11 cellular contexts compared by ENCODE assay signal in the genomic region with DNA sequence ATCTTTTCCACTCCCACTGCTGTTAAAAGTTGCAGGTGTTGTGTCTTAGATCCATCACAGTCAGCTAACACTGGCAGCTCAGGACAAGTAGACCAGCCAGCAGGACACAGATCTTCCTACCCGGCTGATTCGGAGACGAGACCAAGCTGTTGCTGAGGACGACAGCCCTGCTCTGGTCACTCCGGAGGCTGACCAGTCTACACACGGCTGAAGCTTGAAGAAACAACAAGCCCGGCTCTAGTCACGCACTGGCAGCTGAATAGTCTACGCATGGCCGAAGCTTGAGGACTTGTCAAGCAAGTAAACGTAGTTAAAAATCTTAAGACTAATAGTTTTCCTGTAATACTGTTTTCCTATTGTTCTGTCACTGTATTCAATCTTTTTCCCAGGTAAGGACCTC. TPM values are rescaled to one million over a fixed set of nuclear protein-coding genes. Genes with fewer than 3 reads are reported as not detected.
DNase-seq lines count a peak whose midpoint lies in the region; ATAC-seq, FAIRE-seq and TF ChIP-seq lines count a peak whose summit lies in the region.
"Had no signal": no experiment of that assay in that cellular context is flagged by ENCODE, and none has a peak within 500 bp of the region (broad histone marks: within the 10 kb centered on the region; RNA-seq: fewer than 3 reads in every experiment).

No MANE protein-coding gene starts in this region.

- H3K36me3 ChIP-seq in keratinocyte (ENCODE audit: control insufficient read depth in 2 of 2, extremely low read depth in 1 of 2, insufficient read depth in 2 of 2, low read length in 2 of 2) = no peaks in the 10 kb centered on the region
- H3K36me3 ChIP-seq in suprapubic skin = no peaks in the 10 kb centered on the region

- no peak for TF ChIP-seq POLR2A in suprapubic skin (IDR thresholded peaks at IDR 0.05)
- no peak for TF ChIP-seq POLR2A in H54 (IDR thresholded peaks at IDR 0.05; ENCODE audit: low read depth, low read length)

- peak overlapping the region; percentile 99 for H3K27ac Mint-ChIP-seq in activated T-helper 17 cell treated with anti-CD3 and anti-CD28 coated beads, Interleukin-2, amount 50 U/mL, for 72 hours

- H2AFZ ChIP-seq in keratinocyte (ENCODE audit: control insufficient read depth, low read length) = no peak overlapping the region

- no peak for DNase-seq in activated T-cell treated with anti-CD3 and anti-CD28 coated beads, Interleukin-2, amount 50 U/mL, for 4 hours
- DNase-seq in activated T-cell treated with anti-CD3 and anti-CD28 coated beads for 4 hours (no peak), keratinocyte (ENCODE audit: low read depth, low spot score) (no peak), suprapubic skin (ENCODE audit: low spot score in 2 of 2) (no peak), cerebellum (ENCODE audit: low spot score) (no peak), H54 (ENCODE audit: insufficient read length, low spot score) (no peak)
- DNase-seq: NCI-H226 had no signal

- TF ChIP-seq EP300 in suprapubic skin (IDR thresholded peaks at IDR 0.05) = no peak

- dilution Hi-C loops in keratinocyte (cut with MboI; ENCODE audit: extremely low pct_ligation_motif_present, low sequenced_read_pairs) = no loop called here

- peaks cover 5% of the 10 kb centered on the region for H3K9me1 ChIP-seq in keratinocyte (ENCODE audit: control insufficient read depth, extremely low read depth, insufficient read depth, low read length)

- no peaks in the 10 kb centered on the region for H3K27me3 ChIP-seq in keratinocyte (ENCODE audit: control insufficient read depth, extremely low read depth, insufficient read depth, low read length)
- no peaks in the 10 kb centered on the region for H3K27me3 ChIP-seq in suprapubic skin

- no peak for ATAC-seq in activated T-cell treated with anti-CD3 and anti-CD28 coated beads, Interleukin-2, amount 50 U/mL, for 4 hours
- ATAC-seq in activated T-helper 17 cell treated with anti-CD3 and anti-CD28 coated beads, Interleukin-2, amount 50 U/mL, for 72 hours (replicated peaks) = no peak
- ATAC-seq in GM19395 (IDR thresholded peaks at IDR 0.05; ENCODE audit: unreplicated experiment) = no peak

- H3K9ac ChIP-seq in keratinocyte (ENCODE audit: control insufficient read depth, extremely low read depth, insufficient read depth, low read length) = no peak overlapping the region

- H4K20me1 ChIP-seq in keratinocyte (ENCODE audit: control insufficient read depth, extremely low read depth, insufficient read depth, low read length) = no peaks in the 10 kb centered on the region

- no peaks in the 10 kb centered on the region for H3K9me3 ChIP-seq in keratinocyte (ENCODE audit: control insufficient read depth, low read depth, low read length)
- no peaks in the 10 kb centered on the region for H3K9me3 ChIP-seq in suprapubic skin

- H3K4me2 ChIP-seq in keratinocyte (ENCODE audit: control insufficient read depth, extremely low read depth, insufficient read depth, low read depth, low read length) = peak overlapping the region; percentile 90

- H3K27me3 Mint-ChIP-seq in activated T-cell treated with anti-CD3 and anti-CD28 coated beads, Interleukin-2, amount 50 U/mL, for 4 hours (ENCODE audit: low read depth) = no peaks in the 10 kb centered on the region
- H3K27me3 Mint-ChIP-seq in activated T-helper 17 cell treated with anti-CD3 and anti-CD28 coated beads, Interleukin-2, amount 50 U/mL, for 72 hours = no peaks in the 10 kb centered on the region

- peaks cover 55% of the 10 kb centered on the region for H3K79me2 ChIP-seq in keratinocyte (ENCODE audit: control insufficient read depth, insufficient read depth, low read length)

- H3K4me1 Mint-ChIP-seq in activated T-cell treated with anti-CD3 and anti-CD28 coated beads, Interleukin-2, amount 50 U/mL, for 4 hours (ENCODE audit: low read depth) = peaks cover 84% of the 10 kb centered on the region
- peaks cover 53% of the 10 kb centered on the region for H3K4me1 Mint-ChIP-seq in activated T-helper 17 cell treated with anti-CD3 and anti-CD28 coated beads, Interleukin-2, amount 50 U/mL, for 72 hours

- H3K36me3 Mint-ChIP-seq in activated T-cell treated with anti-CD3 and anti-CD28 coated beads, Interleukin-2, amount 50 U/mL, for 4 hours (ENCODE audit: insufficient read depth) = no peaks in the 10 kb centered on the region
- peaks cover 27% of the 10 kb centered on the region for H3K36me3 Mint-ChIP-seq in activated T-helper 17 cell treated with anti-CD3 and anti-CD28 coated beads, Interleukin-2, amount 50 U/mL, for 72 hours (ENCODE audit: low read depth)

- WGBS in suprapubic skin = 84% methylated on average over 11 of the region's 11 CpGs

- FAIRE-seq in keratinocyte (lab: Jason Lieb, UNC) = no peak
- FAIRE-seq in H54 (lab: Jason Lieb, UNC) = no peak
- FAIRE-seq: endometrium, islet of Langerhans had no signal

- no peaks in the 10 kb centered on the region for H3K9me3 Mint-ChIP-seq in activated T-cell treated with anti-CD3 and anti-CD28 coated beads, Interleukin-2, amount 50 U/mL, for 4 hours
- H3K9me3 Mint-ChIP-seq in activated T-helper 17 cell treated with anti-CD3 and anti-CD28 coated beads, Interleukin-2, amount 50 U/mL, for 72 hours = no peaks in the 10 kb centered on the region

- H3K27ac ChIP-seq in keratinocyte (ENCODE audit: control insufficient read depth, insufficient read depth, low read length) (peak overlapping the region; percentile 89), suprapubic skin (peak overlapping the region; percentile 71)

- peak overlapping the region; percentile 32 for H3K4me3 Mint-ChIP-seq in activated T-cell treated with anti-CD3 and anti-CD28 coated beads, Interleukin-2, amount 50 U/mL, for 4 hours
- H3K4me3 Mint-ChIP-seq in activated T-helper 17 cell treated with anti-CD3 and anti-CD28 coated beads, Interleukin-2, amount 50 U/mL, for 72 hours = peak overlapping the region; percentile 100

- H3K4me1 ChIP-seq in keratinocyte (ENCODE audit: control insufficient read depth, extremely low read depth, insufficient read depth, low read length) (peaks cover 48% of the 10 kb centered on the region), suprapubic skin (peaks cover 80% of the 10 kb centered on the region)

- TF ChIP-seq CTCF in keratinocyte (optimal IDR thresholded peaks at IDR 0.05 in 1 of 3, IDR thresholded peaks at IDR 0.05 in 1 of 3, conservative IDR thresholded peaks at IDR 0.05 in 1 of 3; ENCODE audit: extremely low read depth in 1 of 3, insufficient read depth in 2 of 3, low read length in 3 of 3) (no peak), suprapubic skin (IDR thresholded peaks at IDR 0.05) (no peak)

- peak overlapping the region in 1 of 3 experiments; percentile 24 for H3K4me3 ChIP-seq in keratinocyte (ENCODE audit: control insufficient read depth in 2 of 3, extremely low read depth in 1 of 3, insufficient read depth in 2 of 3, low read depth in 1 of 3, low read length in 3 of 3)
- H3K4me3 ChIP-seq in suprapubic skin = no peak overlapping the region

RNA-seq across cellular contexts. Expression of a gene that starts 1.8 kb away (rescaled TPM):
- 10 to 100 TPM; 20.1 to 35.8 (median 20.6) TPM for total RNA-seq in activated T-cell treated with anti-CD3 and anti-CD28 coated beads, Interleukin-2, amount 50 U/mL, for 4 hours
- 10 to 100 TPM; 34.4 to 63.6 TPM for total RNA-seq in activated T-helper 17 cell treated with anti-CD3 and anti-CD28 coated beads, Interleukin-2, amount 50 U/mL, for 72 hours
- 6.0 to 7.2 TPM (median 6.7 TPM) in 3 replicates for polyA plus RNA-seq in keratinocyte
- polyA plus RNA-seq in keratinocyte (2011; ENCODE audit: low read depth) = 10.9 TPM
- 6.4 and 8.2 TPM in 2 replicates for polyA plus RNA-seq in keratinocyte (2011; cell fraction: cytosol; rRNA removed)
- 15.6 and 16.6 TPM in 2 replicates for polyA plus RNA-seq in keratinocyte (2011; cell fraction: nucleus; rRNA removed)
- polyA plus RNA-seq in keratinocyte (2012; ENCODE audit: low replicate concordance) = 15.3 and 16.5 TPM in 2 replicates
- polyA minus RNA-seq in keratinocyte = 6.5 to 8.2 TPM (median 7.6 TPM) in 3 replicates
- polyA minus RNA-seq in keratinocyte (2011; cell fraction: cytosol; rRNA and poly(A)+ RNA removed) = 6.5 TPM
- polyA minus RNA-seq in keratinocyte (2011; cell fraction: nucleus; rRNA and poly(A)+ RNA removed) = 7.0 and 12.1 TPM in 2 replicates
- total RNA-seq in suprapubic skin (10 to 100 TPM; 33.9 to 73.5 (median 54.3) TPM), cerebellum (28.6 TPM)

RNA-seq across cellular contexts. Expression of a gene that starts 1.8 kb away (rescaled TPM):
- 10 to 100 TPM; 35.7 to 41.5 (median 41.0) TPM for total RNA-seq in activated T-cell treated with anti-CD3 and anti-CD28 coated beads, Interleukin-2, amount 50 U/mL, for 4 hours
- 10 to 100 TPM; 24.0 to 37.3 TPM for total RNA-seq in activated T-helper 17 cell treated with anti-CD3 and anti-CD28 coated beads, Interleukin-2, amount 50 U/mL, for 72 hours
- 6.0 to 9.2 TPM (median 8.8 TPM) in 3 replicates for polyA plus RNA-seq in keratinocyte
- polyA plus RNA-seq in keratinocyte (2011; ENCODE audit: low read depth) = 6.5 TPM
- 5.6 and 5.8 TPM in 2 replicates for polyA plus RNA-seq in keratinocyte (2011; cell fraction: cytosol; rRNA removed)
- 18.2 and 19.4 TPM in 2 replicates for polyA plus RNA-seq in keratinocyte (2011; cell fraction: nucleus; rRNA removed)
- polyA plus RNA-seq in keratinocyte (2012; ENCODE audit: low replicate concordance) = 7.2 and 8.8 TPM in 2 replicates
- polyA minus RNA-seq in keratinocyte = 8.8 to 10.2 TPM (median 10.1 TPM) in 3 replicates
- polyA minus RNA-seq in keratinocyte (2011; cell fraction: cytosol; rRNA and poly(A)+ RNA removed) = 10.2 TPM
- polyA minus RNA-seq in keratinocyte (2011; cell fraction: nucleus; rRNA and poly(A)+ RNA removed) = 19.8 and 23.1 TPM in 2 replicates
- total RNA-seq in suprapubic skin (10 to 100 TPM; 30.8 to 60.0 (median 46.1) TPM), cerebellum (27.8 TPM)
